Comparison of ENCODE assay signal across 22 cellular contexts in genomic region chr16:1744338-1744840, GRCh38. TPM values are rescaled to one million over a fixed set of nuclear protein-coding genes. Genes with fewer than 3 reads are reported as not detected.
DNase-seq lines count a peak whose midpoint lies in the region; ATAC-seq, FAIRE-seq and TF ChIP-seq lines count a peak whose summit lies in the region.
"Had no signal": no experiment of that assay in that cellular context is flagged by ENCODE, and none has a peak within 500 bp of the region (broad histone marks: within the 10 kb centered on the region; RNA-seq: fewer than 3 reads in every experiment).

No MANE protein-coding gene starts in this region.

- peaks cover 6% of the 10 kb centered on the region for H3F3A ChIP-seq in smooth muscle cell (ENCODE audit: low read depth)

- ATAC-seq in right cardiac atrium (no peak), GM21381 (IDR thresholded peaks at IDR 0.05; ENCODE audit: unreplicated experiment) (no peak)

- peak overlapping the region; percentile 98 for H3K27ac Mint-ChIP-seq in astrocyte (ENCODE audit: unreplicated experiment)
- no peak overlapping the region for H3K27ac Mint-ChIP-seq in type B pancreatic cell
- H3K27ac Mint-ChIP-seq: CD4-positive, alpha-beta T cell had no signal

- peaks cover 4% of the 10 kb centered on the region; the same call in 1 of the 2 replicates for H3K9me3 ChIP-seq in NT2/D1 (ENCODE audit: insufficient read depth, low read length)
- no peaks in the 10 kb centered on the region for H3K9me3 ChIP-seq in astrocyte (ENCODE audit: insufficient read depth, low read depth, low read length)
- H3K9me3 ChIP-seq in smooth muscle cell (replicated peaks; ENCODE audit: low read depth): no peaks in the 10 kb centered on the region
- H3K9me3 ChIP-seq in right cardiac atrium (ENCODE audit: control insufficient read depth, low read length): no peaks in the 10 kb centered on the region
- H3K9me3 ChIP-seq: Caco-2 had no signal

- no peaks in the 10 kb centered on the region for H3K27me3 ChIP-seq in NT2/D1 (ENCODE audit: insufficient read depth, insufficient read length)
- no peaks in the 10 kb centered on the region for H3K27me3 ChIP-seq in astrocyte (ENCODE audit: insufficient read depth, low read length)
- no peaks in the 10 kb centered on the region for H3K27me3 ChIP-seq in smooth muscle cell (ENCODE audit: low read depth)
- H3K27me3 ChIP-seq in right cardiac atrium (ENCODE audit: control insufficient read depth, insufficient read depth): no peaks in the 10 kb centered on the region

- DNase-seq in NT2/D1 (ENCODE audit: low read depth, low spot score) (no peak), astrocyte (ENCODE audit: low read depth) (no peak), islet precursor cell (peak; percentile 60), smooth muscle cell (lab: John Stamatoyannopoulos, UW; ENCODE audit: unreplicated experiment) (no peak), right cardiac atrium (no peak), NCI-H526 treated with DMSO at 0.1 percent for 48 hours (lab: John Stamatoyannopoulos, UW) (no peak), type B pancreatic cell (ENCODE audit: extremely low spot score, unreplicated experiment) (no peak)
- DNase-seq: Caco-2; CD4-positive, alpha-beta T cell; DND-41; H7; MM.1S; NCI-H1092; NCI-H1436 treated with DMSO at 0.1 percent for 48 hours; NCI-H1930; NCI-H510A; NCI-H774; NK-92 treated with Interleukin-12 subunit alpha and Interleukin-12 subunit beta, amount 100 ng/mL, for 24 hours; Right ventricle myocardium superior had no signal

- H3K4me2 ChIP-seq in astrocyte (ENCODE audit: low read length) (no peak overlapping the region), smooth muscle cell (no peak overlapping the region)

- H2AFZ ChIP-seq in astrocyte (ENCODE audit: low read depth, low read length) (no peak overlapping the region), smooth muscle cell (ENCODE audit: low read depth) (no peak overlapping the region)

- H3K27me3 Mint-ChIP-seq in astrocyte (ENCODE audit: low read depth, unreplicated experiment) (no peaks in the 10 kb centered on the region), type B pancreatic cell (no peaks in the 10 kb centered on the region)
- H3K27me3 Mint-ChIP-seq: CD4-positive, alpha-beta T cell had no signal

- TF ChIP-seq CTCF in astrocyte (IDR thresholded peaks at IDR 0.05; ENCODE audit: insufficient read depth, low read depth, low read length) (no peak), smooth muscle cell (IDR thresholded peaks at IDR 0.05; ENCODE audit: borderline replicate concordance, insufficient read depth, poor library complexity, severe bottlenecking) (no peak), type B pancreatic cell (conservative IDR thresholded peaks at IDR 0.05) (no peak)

- no peak overlapping the region for H3K4me3 Mint-ChIP-seq in astrocyte (ENCODE audit: unreplicated experiment)
- H3K4me3 Mint-ChIP-seq in type B pancreatic cell: no peak overlapping the region
- H3K4me3 Mint-ChIP-seq: CD4-positive, alpha-beta T cell had no signal

- H3K9ac ChIP-seq in NT2/D1 (ENCODE audit: insufficient read length, low read depth) (peak overlapping the region; percentile 36), astrocyte (ENCODE audit: low read length) (no peak overlapping the region), smooth muscle cell (ENCODE audit: low read depth) (no peak overlapping the region)

- H3K79me2 ChIP-seq in astrocyte (ENCODE audit: insufficient read depth, low read length) (peaks cover 16% of the 10 kb centered on the region), smooth muscle cell (ENCODE audit: low read depth) (no peaks in the 10 kb centered on the region)

- peaks cover 62% of the 10 kb centered on the region for H3K36me3 ChIP-seq in NT2/D1 (ENCODE audit: insufficient read depth, insufficient read length, low read length)
- H3K36me3 ChIP-seq in astrocyte (ENCODE audit: insufficient read depth, low read length): peaks cover 11% of the 10 kb centered on the region
- H3K36me3 ChIP-seq in smooth muscle cell (ENCODE audit: low read depth): no peaks in the 10 kb centered on the region

- no peaks in the 10 kb centered on the region for H3K9me3 Mint-ChIP-seq in astrocyte (ENCODE audit: unreplicated experiment)
- H3K9me3 Mint-ChIP-seq in type B pancreatic cell: no peaks in the 10 kb centered on the region
- H3K9me3 Mint-ChIP-seq: CD4-positive, alpha-beta T cell had no signal

- intact Hi-C loops in right cardiac atrium (cut with DNase I): no loop called here

- WGBS in smooth muscle cell (ENCODE audit: low lambda C conversion rate): 96% methylated on average over 24 of the region's 24 CpGs
- 90% methylated on average over 24 of the region's 24 CpGs for WGBS in right cardiac atrium

- H3K36me3 Mint-ChIP-seq in astrocyte (ENCODE audit: low read depth, unreplicated experiment) (peaks cover 3% of the 10 kb centered on the region), type B pancreatic cell (no peaks in the 10 kb centered on the region)

- H4K20me1 ChIP-seq in astrocyte (ENCODE audit: insufficient read depth, low read length) (peaks cover 39% of the 10 kb centered on the region), smooth muscle cell (ENCODE audit: low read depth) (peaks cover under 1% of the 10 kb centered on the region)

- FAIRE-seq in astrocyte (lab: Jason Lieb, UNC): no peak
- FAIRE-seq: GM12891, RCC 7860 had no signal

- H3K4me1 ChIP-seq in NT2/D1 (ENCODE audit: insufficient read depth, insufficient read length) (peaks cover 29% of the 10 kb centered on the region), astrocyte (ENCODE audit: insufficient read depth, low read length) (peaks cover 30% of the 10 kb centered on the region), smooth muscle cell (ENCODE audit: low read depth) (no peaks in the 10 kb centered on the region), right cardiac atrium (ENCODE audit: control insufficient read depth, insufficient read depth, low read length) (no peaks in the 10 kb centered on the region)
- H3K4me1 ChIP-seq: Caco-2 had no signal

- H3K27ac ChIP-seq in astrocyte (ENCODE audit: low read depth, low read length) (no peak overlapping the region), smooth muscle cell (ENCODE audit: low read depth) (peak overlapping the region; percentile 94), right cardiac atrium (ENCODE audit: low read length) (no peak overlapping the region)

- H3K4me1 Mint-ChIP-seq in astrocyte (ENCODE audit: low read depth, unreplicated experiment) (peaks cover 19% of the 10 kb centered on the region), type B pancreatic cell (ENCODE audit: unreplicated experiment) (no peaks in the 10 kb centered on the region)

- H3K4me3 ChIP-seq in NT2/D1 (ENCODE audit: insufficient read length, low read depth) (no peak overlapping the region), astrocyte (ENCODE audit: insufficient read depth, low read depth, low read length) (no peak overlapping the region), smooth muscle cell (no peak overlapping the region), right cardiac atrium (ENCODE audit: low read length) (no peak overlapping the region)

RNA-seq across cellular contexts. Expression of gene NME3, which starts 27.0 kb away (rescaled TPM):
- total RNA-seq in astrocyte (36.3 and 42.7 TPM in 2 replicates), smooth muscle cell (38.0 and 56.7 TPM in 2 replicates), right cardiac atrium (10 to 100 TPM; 36.5 to 55.4 (median 47.4) TPM), type B pancreatic cell (ENCODE audit: low replicate concordance) (54.0 and 55.9 TPM in 2 replicates)
- polyA plus RNA-seq in smooth muscle cell (85.4 and 94.3 TPM in 2 replicates), right cardiac atrium (75.2 TPM)

RNA-seq across cellular contexts. Expression of gene EME2, which starts 28.2 kb away (rescaled TPM):
- total RNA-seq in astrocyte: 21.4 and 23.3 TPM in 2 replicates
- total RNA-seq in smooth muscle cell: 3.6 and 4.4 TPM in 2 replicates
- polyA plus RNA-seq in smooth muscle cell: 3.8 and 7.6 TPM in 2 replicates
- 10 to 100 TPM in 2 of 4 donors, 1 to 10 TPM in 2; 8.1 to 11.3 (median 9.8) TPM for total RNA-seq in right cardiac atrium
- 6.3 TPM for polyA plus RNA-seq in right cardiac atrium
- total RNA-seq in type B pancreatic cell (ENCODE audit: low replicate concordance): 26.9 and 35.9 TPM in 2 replicates

RNA-seq across cellular contexts. Expression of gene MRPS34, which starts 28.5 kb away (rescaled TPM):
- total RNA-seq in astrocyte (74.0 and 80.2 TPM in 2 replicates), smooth muscle cell (56.7 and 62.9 TPM in 2 replicates), right cardiac atrium (10 to 100 TPM; 53.3 to 80.0 (median 69.1) TPM), type B pancreatic cell (ENCODE audit: low replicate concordance) (95.5 and 97.9 TPM in 2 replicates)
- polyA plus RNA-seq in smooth muscle cell (111 and 122 TPM in 2 replicates), right cardiac atrium (91.4 TPM)

RNA-seq across cellular contexts. Expression of gene SPSB3, which starts 38.0 kb away (rescaled TPM):
- total RNA-seq in astrocyte: 21.8 and 23.3 TPM in 2 replicates
- total RNA-seq in smooth muscle cell: 23.0 and 25.1 TPM in 2 replicates
- polyA plus RNA-seq in smooth muscle cell: 49.8 and 60.3 TPM in 2 replicates
- 10 to 100 TPM; 24.5 to 41.3 (median 34.1) TPM for total RNA-seq in right cardiac atrium
- 51.8 TPM for polyA plus RNA-seq in right cardiac atrium
- 51.2 and 71.3 TPM in 2 replicates for total RNA-seq in type B pancreatic cell (ENCODE audit: low replicate concordance)

RNA-seq across cellular contexts. Expression of gene NUBP2, which starts 38.4 kb away (rescaled TPM):
- total RNA-seq in astrocyte (41.4 and 45.2 TPM in 2 replicates), smooth muscle cell (32.9 and 48.0 TPM in 2 replicates), right cardiac atrium (10 to 100 TPM; 33.1 to 39.1 (median 35.9) TPM), type B pancreatic cell (ENCODE audit: low replicate concordance) (54.5 and 66.6 TPM in 2 replicates)
- polyA plus RNA-seq in smooth muscle cell (80.8 and 86.7 TPM in 2 replicates), right cardiac atrium (45.3 TPM)
